ENCODE assay signal across 4 cellular contexts in the genomic region with DNA sequence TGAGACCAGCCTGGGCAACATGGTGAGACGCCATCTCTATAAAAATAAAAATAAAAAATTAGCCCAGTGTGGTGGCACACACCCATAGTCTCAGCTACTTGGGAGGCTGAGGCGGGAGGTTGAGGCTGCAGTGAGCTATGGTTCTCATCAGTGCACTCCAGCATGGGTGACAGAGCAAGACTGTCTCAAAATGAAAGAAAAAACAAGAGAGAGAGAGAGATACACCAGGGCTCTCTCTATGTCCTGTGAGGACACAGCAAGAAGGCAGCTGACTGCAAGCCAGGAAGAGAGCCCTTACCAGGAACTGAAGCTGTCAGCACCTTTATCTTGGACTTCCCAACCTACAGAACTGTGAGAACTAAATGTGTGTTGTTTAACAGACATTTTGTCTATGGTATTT. TPM values are rescaled to one million over a fixed set of nuclear protein-coding genes. Genes with fewer than 3 reads are reported as not detected.
"Had no signal": no experiment of that assay in that cellular context is flagged by ENCODE, and none has a peak within 500 bp of the region (broad histone marks: within the 10 kb centered on the region; RNA-seq: fewer than 3 reads in every experiment).

No MANE protein-coding gene starts in this region.

RNA-seq across cellular contexts. Expression of gene FAM72C, which starts 32.1 kb away (rescaled TPM):
- total RNA-seq: left lobe of liver, left ventricle myocardium inferior, left ventricle myocardium superior, lower lobe of right lung had no signal
